ENCODE assay signal across 14 cellular contexts in the genomic region with DNA sequence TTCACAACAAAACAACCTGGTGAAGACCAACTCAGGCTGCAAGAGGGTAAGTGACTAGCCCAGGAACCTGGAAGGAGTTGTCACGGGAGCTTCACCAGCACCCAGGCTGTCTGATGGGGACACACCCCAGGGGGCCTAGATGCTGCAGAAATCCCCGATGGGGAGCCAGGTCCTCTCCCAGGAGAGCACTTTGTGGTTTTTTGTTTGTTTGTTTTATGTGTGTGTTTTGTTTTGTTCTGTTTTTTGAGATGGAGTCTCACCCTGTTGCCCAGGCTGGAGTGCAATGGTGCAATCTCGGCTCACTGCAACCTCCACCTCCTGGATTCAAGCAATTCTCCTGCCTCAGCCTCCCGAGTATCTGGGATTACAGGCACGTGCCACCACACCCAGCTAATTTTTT. TPM values are rescaled to one million over a fixed set of nuclear protein-coding genes. Genes with fewer than 3 reads are reported as not detected.
DNase-seq lines count a peak whose midpoint lies in the region; ATAC-seq and TF ChIP-seq lines count a peak whose summit lies in the region.
"Not testable (repeated sequence)": the region's sequence is repeated elsewhere in the genome, so short reads cannot be mapped to it uniquely, and the experiment has no call there.
"Had no signal": no experiment of that assay in that cellular context is flagged by ENCODE, and none has a peak within 500 bp of the region (broad histone marks: within the 10 kb centered on the region; RNA-seq: fewer than 3 reads in every experiment).

No MANE protein-coding gene starts in this region.

- not testable (repeated sequence) for H3K36me3 Mint-ChIP-seq in CD4-positive, CD25-positive, alpha-beta regulatory T cell; activated naive CD8-positive, alpha-beta T cell
- H3K36me3 Mint-ChIP-seq in CD8-positive, alpha-beta memory T cell, result peaks cover 0 to 23% (median 3%) of the 10 kb centered on the region in 3 donors
- peaks cover 28% of the 10 kb centered on the region for H3K36me3 Mint-ChIP-seq in effector memory CD8-positive, alpha-beta T cell (ENCODE audit: insufficient read depth)
- H3K36me3 Mint-ChIP-seq in naive thymus-derived CD4-positive, alpha-beta T cell, result peaks cover 0 to 19% (median 4%) of the 10 kb centered on the region in 5 donors

- not testable (repeated sequence) for H3K4me3 ChIP-seq in CD4-positive, CD25-positive, alpha-beta regulatory T cell (ENCODE audit: low read depth, low read length); CD8-positive, alpha-beta memory T cell (ENCODE audit: low read length); naive thymus-derived CD4-positive, alpha-beta T cell (ENCODE audit: low read length); vagina

- not testable (repeated sequence) for H3K27me3 Mint-ChIP-seq in CD4-positive, CD25-positive, alpha-beta regulatory T cell; CD8-positive, alpha-beta memory T cell; activated naive CD8-positive, alpha-beta T cell; effector memory CD8-positive, alpha-beta T cell; naive thymus-derived CD4-positive, alpha-beta T cell

- ATAC-seq in CD4-positive, CD25-positive, alpha-beta regulatory T cell (ENCODE audit: low read depth in 2 of 2); effector memory CD8-positive, alpha-beta T cell (replicated peaks); naive thymus-derived CD4-positive, alpha-beta T cell: not testable (repeated sequence)

- not testable (repeated sequence) for H3K4me3 Mint-ChIP-seq in CD4-positive, CD25-positive, alpha-beta regulatory T cell; CD8-positive, alpha-beta memory T cell; activated naive CD8-positive, alpha-beta T cell; effector memory CD8-positive, alpha-beta T cell
- H3K4me3 Mint-ChIP-seq in naive thymus-derived CD4-positive, alpha-beta T cell, result peak overlapping the region in 2 of 10 donors; percentile 65 to 79

- peak overlapping the region; percentile 75 to 92 (median 85) for H3K27ac Mint-ChIP-seq in CD4-positive, CD25-positive, alpha-beta regulatory T cell
- H3K27ac Mint-ChIP-seq in CD8-positive, alpha-beta memory T cell, result peak overlapping the region in 5 of 8 donors; percentile 65 to 96 (median 84)
- H3K27ac Mint-ChIP-seq in activated naive CD8-positive, alpha-beta T cell, result peak overlapping the region; percentile 66
- H3K27ac Mint-ChIP-seq in effector memory CD8-positive, alpha-beta T cell, result peak overlapping the region; percentile 78 to 91
- peak overlapping the region in 8 of 9 donors; percentile 68 to 94 (median 88) for H3K27ac Mint-ChIP-seq in naive thymus-derived CD4-positive, alpha-beta T cell

- TF ChIP-seq CTCF in VCaP (conservative IDR thresholded peaks at IDR 0.05); vagina (IDR thresholded peaks at IDR 0.05): not testable (repeated sequence)

- H3K4me1 ChIP-seq in CD4-positive, CD25-positive, alpha-beta regulatory T cell (ENCODE audit: control insufficient read depth, insufficient read depth, low read length, poor library complexity, severe bottlenecking), result peaks cover 41% of the 10 kb centered on the region
- H3K4me1 ChIP-seq in CD8-positive, alpha-beta memory T cell (ENCODE audit: insufficient read depth, low read length), result peaks cover 62% of the 10 kb centered on the region
- peaks cover 30 to 57% of the 10 kb centered on the region in 2 donors for H3K4me1 ChIP-seq in naive thymus-derived CD4-positive, alpha-beta T cell (ENCODE audit: control insufficient read depth in 2 of 2, insufficient read depth in 2 of 2, low read length in 2 of 2)
- H3K4me1 ChIP-seq in vagina, result peaks cover 38% of the 10 kb centered on the region

- not testable (repeated sequence) for DNase-seq in CD4-positive, CD25-positive, alpha-beta regulatory T cell; CD8-positive, alpha-beta memory T cell; effector memory CD8-positive, alpha-beta T cell; naive thymus-derived CD4-positive, alpha-beta T cell; vagina (ENCODE audit: extremely low spot score in 2 of 2)
- DNase-seq in NCI-H2107 treated with DMSO at 0.1 percent for 48 hours (lab: John Stamatoyannopoulos, UW; ENCODE audit: unreplicated experiment), result peak; percentile 24

- intact Hi-C loops in naive thymus-derived CD4-positive, alpha-beta T cell (cut with micrococcal nuclease); vagina (cut with DNase I): not testable (repeated sequence)

- H3K4me1 Mint-ChIP-seq in CD4-positive, CD25-positive, alpha-beta regulatory T cell, result peaks cover 5 to 61% (median 18%) of the 10 kb centered on the region in 4 donors
- H3K4me1 Mint-ChIP-seq in CD8-positive, alpha-beta memory T cell, result peaks cover 44 to 56% (median 49%) of the 10 kb centered on the region in 3 donors
- H3K4me1 Mint-ChIP-seq in activated naive CD8-positive, alpha-beta T cell (ENCODE audit: low read depth), result peaks cover 58% of the 10 kb centered on the region
- H3K4me1 Mint-ChIP-seq in effector memory CD8-positive, alpha-beta T cell (ENCODE audit: low read depth in 2 of 2), result peaks cover 33 to 39% of the 10 kb centered on the region in 2 donors
- H3K4me1 Mint-ChIP-seq in naive thymus-derived CD4-positive, alpha-beta T cell, result peaks cover 43 to 81% (median 61%) of the 10 kb centered on the region in 7 donors

- CTCF ChIA-PET in CD8-positive, alpha-beta memory T cell (lab: Charles Lee), result interaction anchor here (2.3 to 12.7 kb wide), 3 partner anchors 15 to 82 kb away, joined by 5 to 136 read pairs (median 32); no protein-coding TSS in a partner anchor
- CTCF ChIA-PET in naive thymus-derived CD4-positive, alpha-beta T cell (lab: Charles Lee), result interaction anchor here (1.0 kb wide), 1 partner anchor 14 kb away, joined by 3 read pairs; no protein-coding TSS in a partner anchor

- POLR2A ChIA-PET in CD8-positive, alpha-beta memory T cell (lab: Charles Lee), result not testable (repeated sequence)
- POLR2A ChIA-PET in naive thymus-derived CD4-positive, alpha-beta T cell (lab: Charles Lee), result interaction anchor here (0.7 to 7.3 kb wide), 5 partner anchors 9 to 80 kb away, joined by 3 to 123 read pairs (median 6); a partner anchor contains a TSS

- H3K27me3 ChIP-seq in CD4-positive, CD25-positive, alpha-beta regulatory T cell (ENCODE audit: control insufficient read depth, insufficient read depth, low read length); CD8-positive, alpha-beta memory T cell (ENCODE audit: insufficient read depth, low read length, poor library complexity, severe bottlenecking); naive thymus-derived CD4-positive, alpha-beta T cell (ENCODE audit: control insufficient read depth in 2 of 2, insufficient read depth in 2 of 2, low read length in 2 of 2); vagina: not testable (repeated sequence)

- H3K9me3 ChIP-seq in CD4-positive, CD25-positive, alpha-beta regulatory T cell (ENCODE audit: control insufficient read depth in 2 of 2, low read length in 2 of 2); CD8-positive, alpha-beta memory T cell (ENCODE audit: low read length); naive thymus-derived CD4-positive, alpha-beta T cell (ENCODE audit: control insufficient read depth in 2 of 3, low read length in 3 of 3); vagina: not testable (repeated sequence)

- not testable (repeated sequence) for TF ChIP-seq POLR2A in vagina (IDR thresholded peaks at IDR 0.05)

- H3K9me3 Mint-ChIP-seq in CD4-positive, CD25-positive, alpha-beta regulatory T cell; CD8-positive, alpha-beta memory T cell; activated naive CD8-positive, alpha-beta T cell (ENCODE audit: low read depth); effector memory CD8-positive, alpha-beta T cell; naive thymus-derived CD4-positive, alpha-beta T cell: not testable (repeated sequence)

- H3K27ac ChIP-seq in CD4-positive, CD25-positive, alpha-beta regulatory T cell (ENCODE audit: insufficient read depth, low read length, poor library complexity, severe bottlenecking); CD8-positive, alpha-beta memory T cell (ENCODE audit: low read depth, low read length): not testable (repeated sequence)
- peak overlapping the region; percentile 50; the same call in 1 of the 2 replicates for H3K27ac ChIP-seq in VCaP
- H3K27ac ChIP-seq in naive thymus-derived CD4-positive, alpha-beta T cell (ENCODE audit: low read depth, low read length), result peak overlapping the region; percentile 48
- peak overlapping the region; percentile 62 for H3K27ac ChIP-seq in vagina

- not testable (repeated sequence) for H3K36me3 ChIP-seq in CD4-positive, CD25-positive, alpha-beta regulatory T cell (ENCODE audit: control insufficient read depth, insufficient read depth, low read length); CD8-positive, alpha-beta memory T cell (ENCODE audit: insufficient read depth, low read length); vagina
- H3K36me3 ChIP-seq in naive thymus-derived CD4-positive, alpha-beta T cell (ENCODE audit: control insufficient read depth in 2 of 3, insufficient read depth in 3 of 3, low read length in 3 of 3), result peaks cover 0 to 16% (median 4%) of the 10 kb centered on the region in 3 experiments

RNA-seq across cellular contexts. Expression of a gene that starts 8.7 kb away (rescaled TPM):
- total RNA-seq in CD4-positive, CD25-positive, alpha-beta regulatory T cell, result 0.20 TPM
- not detected for polyA plus RNA-seq in CD4-positive, CD25-positive, alpha-beta regulatory T cell
- total RNA-seq in CD8-positive, alpha-beta memory T cell, result under 1 TPM in 1 of 2 experiments, not detected in 1; 0.09 TPM
- 0.17 TPM for polyA plus RNA-seq in CD8-positive, alpha-beta memory T cell
- total RNA-seq in naive thymus-derived CD4-positive, alpha-beta T cell, result under 1 TPM in 2 of 5 experiments, not detected in 3; 0.27 to 0.29 TPM
- not detected for polyA plus RNA-seq in naive thymus-derived CD4-positive, alpha-beta T cell
- not detected for total RNA-seq in vagina
- total RNA-seq: A673, G401, GM23248, HFFc6 had no signal
- polyA plus RNA-seq: AG04450, GM23248 had no signal

RNA-seq across cellular contexts. Expression of a gene that starts 17.8 kb away (rescaled TPM):
- total RNA-seq in CD4-positive, CD25-positive, alpha-beta regulatory T cell, result 93.3 TPM
- polyA plus RNA-seq in CD4-positive, CD25-positive, alpha-beta regulatory T cell, result 10 to 100 TPM; 40.1 to 59.8 (median 52.7) TPM
- total RNA-seq in CD8-positive, alpha-beta memory T cell, result 10 to 100 TPM; 60.5 to 61.9 TPM
- 83.5 TPM for polyA plus RNA-seq in CD8-positive, alpha-beta memory T cell
- total RNA-seq in naive thymus-derived CD4-positive, alpha-beta T cell, result 100 to 1,000 TPM in 3 of 5 experiments, 10 to 100 TPM in 2; 68.4 to 196 (median 112) TPM
- polyA plus RNA-seq in naive thymus-derived CD4-positive, alpha-beta T cell, result 100 to 1,000 TPM in 1 of 2 donors, 10 to 100 TPM in 1; 32.9 to 100 TPM
- total RNA-seq in vagina, result 49.1 TPM

RNA-seq across cellular contexts. Expression of a gene that starts 24.0 kb away (rescaled TPM):
- 77.9 TPM for total RNA-seq in CD4-positive, CD25-positive, alpha-beta regulatory T cell
- polyA plus RNA-seq in CD4-positive, CD25-positive, alpha-beta regulatory T cell, result 100 to 1,000 TPM; 227 to 289 (median 240) TPM
- 100 to 1,000 TPM; 112 to 126 TPM for total RNA-seq in CD8-positive, alpha-beta memory T cell
- polyA plus RNA-seq in CD8-positive, alpha-beta memory T cell, result 276 TPM
- 100 to 1,000 TPM in 2 of 5 experiments, 10 to 100 TPM in 3; 71.8 to 144 (median 99.7) TPM for total RNA-seq in naive thymus-derived CD4-positive, alpha-beta T cell
- 100 to 1,000 TPM; 194 to 202 TPM for polyA plus RNA-seq in naive thymus-derived CD4-positive, alpha-beta T cell
- total RNA-seq in vagina, result 166 TPM

RNA-seq across cellular contexts. Expression of a gene that starts 24.9 kb away (rescaled TPM):
- total RNA-seq in CD4-positive, CD25-positive, alpha-beta regulatory T cell, result not detected
- not detected for polyA plus RNA-seq in CD4-positive, CD25-positive, alpha-beta regulatory T cell
- not detected for total RNA-seq in CD8-positive, alpha-beta memory T cell
- not detected for polyA plus RNA-seq in CD8-positive, alpha-beta memory T cell
- total RNA-seq in naive thymus-derived CD4-positive, alpha-beta T cell, result not detected
- polyA plus RNA-seq in naive thymus-derived CD4-positive, alpha-beta T cell, result not detected
- not detected for total RNA-seq in vagina
- total RNA-seq: A673, G401, GM23248, HFFc6, HT1080 had no signal
- polyA plus RNA-seq: AG04450, GM23248 had no signal

RNA-seq across cellular contexts. Expression of a gene that starts 33.8 kb away (rescaled TPM):
- total RNA-seq in CD4-positive, CD25-positive, alpha-beta regulatory T cell, result 0.35 TPM
- polyA plus RNA-seq in CD4-positive, CD25-positive, alpha-beta regulatory T cell, result under 1 TPM in 3 of 4 donors, not detected in 1; 0.16 to 0.94 (median 0.20) TPM
- total RNA-seq in CD8-positive, alpha-beta memory T cell, result 10 to 100 TPM in 1 of 2 experiments, 1 to 10 TPM in 1; 9.2 to 10.3 TPM
- 1.9 TPM for polyA plus RNA-seq in CD8-positive, alpha-beta memory T cell
- total RNA-seq in naive thymus-derived CD4-positive, alpha-beta T cell, result 1 to 10 TPM in 1 of 5 experiments, under 1 TPM in 2, not detected in 2; 0.16 to 2.1 (median 0.34) TPM
- under 1 TPM in 1 of 2 donors, not detected in 1; 0.64 TPM for polyA plus RNA-seq in naive thymus-derived CD4-positive, alpha-beta T cell
- total RNA-seq in vagina, result 5.2 TPM
- total RNA-seq: A673 had no signal
